In the genomic region with DNA sequence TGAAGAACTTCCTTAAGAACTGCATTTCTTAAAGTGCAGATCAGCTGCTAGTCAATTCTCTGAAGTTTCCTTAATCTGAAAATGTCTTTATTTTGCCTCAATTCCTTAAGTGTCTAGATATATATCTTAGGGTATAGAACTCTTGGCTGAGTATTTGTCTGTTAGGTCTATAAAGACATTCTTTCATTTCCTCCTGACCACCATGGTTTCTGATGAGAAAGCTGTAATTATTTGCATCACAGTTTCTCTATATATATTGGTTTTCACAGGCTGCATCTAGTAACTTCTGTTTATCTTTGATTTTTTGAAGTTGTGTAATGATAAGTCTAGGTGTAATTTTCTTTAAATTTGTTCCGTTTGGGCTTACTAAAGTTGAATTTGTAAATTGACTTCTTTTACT, we compare ENCODE assay signal across 13 cellular contexts. TPM values are rescaled to one million over a fixed set of nuclear protein-coding genes. Genes with fewer than 3 reads are reported as not detected.
DNase-seq lines count a peak whose midpoint lies in the region; ATAC-seq and TF ChIP-seq lines count a peak whose summit lies in the region.
"Had no signal": no experiment of that assay in that cellular context is flagged by ENCODE, and none has a peak within 500 bp of the region (broad histone marks: within the 10 kb centered on the region; RNA-seq: fewer than 3 reads in every experiment).

No MANE protein-coding gene starts in this region.

- no peaks in the 10 kb centered on the region; a peak in 1 of 4 replicates for H3K4me1 ChIP-seq in SK-N-SH (ENCODE audit: control insufficient read depth in 1 of 2, insufficient read depth in 2 of 2, low read depth in 1 of 2, low read length in 1 of 2)
- H3K4me1 ChIP-seq: uterus had no signal

- no peak overlapping the region for H3K27ac ChIP-seq in SK-N-SH (ENCODE audit: low read depth in 2 of 2, low read length in 1 of 2)
- H3K27ac ChIP-seq: uterus, VCaP had no signal

- H3K4me3 ChIP-seq in SK-N-SH (ENCODE audit: low read depth in 2 of 2, low read length in 1 of 2), result no peak overlapping the region
- H3K4me3 ChIP-seq: uterus had no signal

- POLR2A ChIA-PET in SK-N-SH (lab: Yijun Ruan, JAX), result no interaction called here

- no peak overlapping the region for H3K9ac ChIP-seq in SK-N-SH

- peaks cover 80% of the 10 kb centered on the region for H3K79me2 ChIP-seq in SK-N-SH (ENCODE audit: insufficient read depth)

- no peaks in the 10 kb centered on the region for H3K9me3 ChIP-seq in SK-N-SH
- H3K9me3 ChIP-seq: uterus had no signal

- whole genome bisulfite sequencing in SK-N-SH (ENCODE audit: low lambda C conversion rate), result 89% methylated on average over 1 of the region's 1 CpG

- no peaks in the 10 kb centered on the region for H3K9me2 ChIP-seq in SK-N-SH

- no peak for DNase-seq in SK-N-SH
- DNase-seq in KG1 (lab: John Stamatoyannopoulos, UW), result no peak
- no peak for DNase-seq in activated CD4-positive, alpha-beta T cell treated with anti-CD3 and anti-CD28 coated beads for 1 hour
- DNase-seq: foreskin melanocyte, GOT3, NCI-H1436 treated with DMSO at 0.1 percent for 48 hours, uterus had no signal

- H4K20me1 ChIP-seq in SK-N-SH (ENCODE audit: insufficient read depth), result peaks cover 22% of the 10 kb centered on the region; the same call in 1 of the 2 replicates

- no peaks in the 10 kb centered on the region for H3K27me3 ChIP-seq in SK-N-SH (ENCODE audit: insufficient read depth)
- H3K27me3 ChIP-seq: uterus had no signal

- peaks cover 7% of the 10 kb centered on the region for H3F3A ChIP-seq in SK-N-SH (replicated peaks; ENCODE audit: insufficient read depth)

- peak; percentile 73 for ATAC-seq in GM18499 (IDR thresholded peaks at IDR 0.05; ENCODE audit: insufficient read depth, unreplicated experiment)
- ATAC-seq in GM19455 (IDR thresholded peaks at IDR 0.05; ENCODE audit: unreplicated experiment), result peak; percentile 76
- ATAC-seq in HG02852 (IDR thresholded peaks at IDR 0.05; ENCODE audit: unreplicated experiment), result peak; percentile 85
- peak; percentile 66 for ATAC-seq in HG03469 (IDR thresholded peaks at IDR 0.05; ENCODE audit: unreplicated experiment)
- ATAC-seq in esophagus mucosa, result no peak

- no peak for TF ChIP-seq RAD21 in SK-N-SH (IDR thresholded peaks at IDR 0.05; ENCODE audit: low read length)

- no peak overlapping the region for H3K4me2 ChIP-seq in SK-N-SH

- TF ChIP-seq CTCF in SK-N-SH (IDR thresholded peaks at IDR 0.05), result no peak

- no peak for TF ChIP-seq EP300 in SK-N-SH (IDR thresholded peaks at IDR 0.05; ENCODE audit: borderline replicate concordance in 1 of 2, low read depth in 1 of 2, low read length in 1 of 2)

- CTCF ChIA-PET in SK-N-SH (lab: Yijun Ruan, JAX), result no interaction called here

- peaks cover 0 to 10% of the 10 kb centered on the region in 2 experiments for H3K36me3 ChIP-seq in SK-N-SH (replicated peaks in 1 of 2; ENCODE audit: control insufficient read depth in 1 of 2, insufficient read depth in 2 of 2, low read length in 1 of 2)
- H3K36me3 ChIP-seq: uterus had no signal

- no peak overlapping the region for H2AFZ ChIP-seq in SK-N-SH (ENCODE audit: low read depth)

TF ChIP-seq in SK-N-SH, 30 proteins besides CTCF, POLR2A, EP300 and RAD21 (continues in another document):
- TF ChIP-seq FOXM1 (IDR thresholded peaks at IDR 0.05; ENCODE audit: low read depth) (no peak), RCOR1 (IDR thresholded peaks at IDR 0.05; ENCODE audit: low read length) (no peak), ELF1 (IDR thresholded peaks at IDR 0.05) (no peak), GATA2 (CRISPR knock-in tag; IDR thresholded peaks at IDR 0.05) (no peak), FOXJ3 (CRISPR knock-in tag; IDR thresholded peaks at IDR 0.05) (no peak), NFIC (IDR thresholded peaks at IDR 0.05; ENCODE audit: borderline replicate concordance) (no peak), TEAD4 (IDR thresholded peaks at IDR 0.05; ENCODE audit: borderline replicate concordance, insufficient read depth) (no peak), GABPA (IDR thresholded peaks at IDR 0.05; ENCODE audit: low read depth) (no peak), SIN3A (IDR thresholded peaks at IDR 0.05; ENCODE audit: borderline replicate concordance, low read depth, low read length) (no peak), SMC3 (IDR thresholded peaks at IDR 0.05; ENCODE audit: low read depth, low read length) (no peak), RFX5 (IDR thresholded peaks at IDR 0.05; ENCODE audit: low read length) (no peak), ZBTB33 (IDR thresholded peaks at IDR 0.05; ENCODE audit: borderline replicate concordance, low read depth) (no peak), MXI1 (IDR thresholded peaks at IDR 0.05; ENCODE audit: low read depth, low read length) (no peak)
- TF ChIP-seq, protein P1, sequence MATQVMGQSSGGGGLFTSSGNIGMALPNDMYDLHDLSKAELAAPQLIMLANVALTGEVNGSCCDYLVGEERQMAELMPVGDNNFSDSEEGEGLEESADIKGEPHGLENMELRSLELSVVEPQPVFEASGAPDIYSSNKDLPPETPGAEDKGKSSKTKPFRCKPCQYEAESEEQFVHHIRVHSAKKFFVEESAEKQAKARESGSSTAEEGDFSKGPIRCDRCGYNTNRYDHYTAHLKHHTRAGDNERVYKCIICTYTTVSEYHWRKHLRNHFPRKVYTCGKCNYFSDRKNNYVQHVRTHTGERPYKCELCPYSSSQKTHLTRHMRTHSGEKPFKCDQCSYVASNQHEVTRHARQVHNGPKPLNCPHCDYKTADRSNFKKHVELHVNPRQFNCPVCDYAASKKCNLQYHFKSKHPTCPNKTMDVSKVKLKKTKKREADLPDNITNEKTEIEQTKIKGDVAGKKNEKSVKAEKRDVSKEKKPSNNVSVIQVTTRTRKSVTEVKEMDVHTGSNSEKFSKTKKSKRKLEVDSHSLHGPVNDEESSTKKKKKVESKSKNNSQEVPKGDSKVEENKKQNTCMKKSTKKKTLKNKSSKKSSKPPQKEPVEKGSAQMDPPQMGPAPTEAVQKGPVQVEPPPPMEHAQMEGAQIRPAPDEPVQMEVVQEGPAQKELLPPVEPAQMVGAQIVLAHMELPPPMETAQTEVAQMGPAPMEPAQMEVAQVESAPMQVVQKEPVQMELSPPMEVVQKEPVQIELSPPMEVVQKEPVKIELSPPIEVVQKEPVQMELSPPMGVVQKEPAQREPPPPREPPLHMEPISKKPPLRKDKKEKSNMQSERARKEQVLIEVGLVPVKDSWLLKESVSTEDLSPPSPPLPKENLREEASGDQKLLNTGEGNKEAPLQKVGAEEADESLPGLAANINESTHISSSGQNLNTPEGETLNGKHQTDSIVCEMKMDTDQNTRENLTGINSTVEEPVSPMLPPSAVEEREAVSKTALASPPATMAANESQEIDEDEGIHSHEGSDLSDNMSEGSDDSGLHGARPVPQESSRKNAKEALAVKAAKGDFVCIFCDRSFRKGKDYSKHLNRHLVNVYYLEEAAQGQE (IDR thresholded peaks at IDR 0.05; ENCODE audit: low read depth, low read length), result no peak
- TF ChIP-seq, protein P2, sequence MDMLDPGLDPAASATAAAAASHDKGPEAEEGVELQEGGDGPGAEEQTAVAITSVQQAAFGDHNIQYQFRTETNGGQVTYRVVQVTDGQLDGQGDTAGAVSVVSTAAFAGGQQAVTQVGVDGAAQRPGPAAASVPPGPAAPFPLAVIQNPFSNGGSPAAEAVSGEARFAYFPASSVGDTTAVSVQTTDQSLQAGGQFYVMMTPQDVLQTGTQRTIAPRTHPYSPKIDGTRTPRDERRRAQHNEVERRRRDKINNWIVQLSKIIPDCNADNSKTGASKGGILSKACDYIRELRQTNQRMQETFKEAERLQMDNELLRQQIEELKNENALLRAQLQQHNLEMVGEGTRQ (IDR thresholded peaks at IDR 0.05; ENCODE audit: borderline replicate concordance, low read depth, low read length), result no peak
- TF ChIP-seq, protein P3, sequence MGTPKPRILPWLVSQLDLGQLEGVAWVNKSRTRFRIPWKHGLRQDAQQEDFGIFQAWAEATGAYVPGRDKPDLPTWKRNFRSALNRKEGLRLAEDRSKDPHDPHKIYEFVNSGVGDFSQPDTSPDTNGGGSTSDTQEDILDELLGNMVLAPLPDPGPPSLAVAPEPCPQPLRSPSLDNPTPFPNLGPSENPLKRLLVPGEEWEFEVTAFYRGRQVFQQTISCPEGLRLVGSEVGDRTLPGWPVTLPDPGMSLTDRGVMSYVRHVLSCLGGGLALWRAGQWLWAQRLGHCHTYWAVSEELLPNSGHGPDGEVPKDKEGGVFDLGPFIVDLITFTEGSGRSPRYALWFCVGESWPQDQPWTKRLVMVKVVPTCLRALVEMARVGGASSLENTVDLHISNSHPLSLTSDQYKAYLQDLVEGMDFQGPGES (IDR thresholded peaks at IDR 0.05; ENCODE audit: low read depth, low read length), result no peak
- TF ChIP-seq, protein P4, sequence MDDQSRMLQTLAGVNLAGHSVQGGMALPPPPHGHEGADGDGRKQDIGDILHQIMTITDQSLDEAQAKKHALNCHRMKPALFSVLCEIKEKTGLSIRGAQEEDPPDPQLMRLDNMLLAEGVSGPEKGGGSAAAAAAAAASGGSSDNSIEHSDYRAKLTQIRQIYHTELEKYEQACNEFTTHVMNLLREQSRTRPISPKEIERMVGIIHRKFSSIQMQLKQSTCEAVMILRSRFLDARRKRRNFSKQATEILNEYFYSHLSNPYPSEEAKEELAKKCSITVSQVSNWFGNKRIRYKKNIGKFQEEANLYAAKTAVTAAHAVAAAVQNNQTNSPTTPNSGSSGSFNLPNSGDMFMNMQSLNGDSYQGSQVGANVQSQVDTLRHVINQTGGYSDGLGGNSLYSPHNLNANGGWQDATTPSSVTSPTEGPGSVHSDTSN (IDR thresholded peaks at IDR 0.05), result no peak

RNA-seq across cellular contexts. Expression of gene NDFIP2, which starts 15.2 kb away (rescaled TPM):
- polyA plus RNA-seq in SK-N-SH (2012; rRNA removed), result 21.4 and 25.5 TPM in 2 replicates
- 28.9 and 33.1 TPM in 2 replicates for polyA plus RNA-seq in SK-N-SH (2012; cell fraction: cytosol; rRNA removed)
- 10.2 and 18.6 TPM in 2 replicates for polyA plus RNA-seq in SK-N-SH (2012; cell fraction: nucleus; rRNA removed)
- 110 TPM for total RNA-seq in esophagus mucosa
